8 cellular contexts compared by ENCODE assay signal in genomic region chr20:53949319-53949839, GRCh38.
DNase-seq lines count a peak whose midpoint lies in the region; ATAC-seq and TF ChIP-seq lines count a peak whose summit lies in the region.

No MANE protein-coding gene starts in this region.

- H3K27ac ChIP-seq in lower lobe of right lung = no peak overlapping the region

- intact Hi-C loops in lower lobe of right lung (cut with DNase I) = no loop called here

- H3K36me3 ChIP-seq in lower lobe of right lung = no peaks in the 10 kb centered on the region

- H3K27me3 ChIP-seq in lower lobe of right lung (ENCODE audit: low read depth) = no peaks in the 10 kb centered on the region

- peak; percentile 81 for ATAC-seq in HG03175 (IDR thresholded peaks at IDR 0.05; ENCODE audit: unreplicated experiment)
- ATAC-seq in lower lobe of right lung = peak; percentile 79 to 83

- peaks cover 13% of the 10 kb centered on the region for H3K4me1 ChIP-seq in lower lobe of right lung

- peak; percentile 94 for DNase-seq in SW480 (ENCODE audit: low spot score)
- peak; percentile 21 for DNase-seq in activated naive CD8-positive, alpha-beta T cell treated with anti-CD3 and anti-CD28 coated beads, Interleukin-2, amount 50 U/mL, for 16 hours (ENCODE audit: low read depth, low spot score)
- DNase-seq in lower lobe of right lung = peak; percentile 60
- DNase-seq in stimulated activated CD8-positive, alpha-beta memory T cell treated with anti-CD3 and anti-CD28 coated beads, Interleukin-7, amount 100 ng/mL, for 4 hours (ENCODE audit: low read depth in 2 of 2) = peak; percentile 71 to 74
- no peak for DNase-seq in occipital lobe (lab: John Stamatoyannopoulos, UW)
- DNase-seq in cortex of kidney (lab: John Stamatoyannopoulos, UW) = no peak

- H3K4me3 ChIP-seq in lower lobe of right lung = no peak overlapping the region

- peak; percentile 27 for TF ChIP-seq POLR2A in GM19193 (IDR thresholded peaks at IDR 0.05; ENCODE audit: extremely low read depth, insufficient read depth, insufficient read length)

- no peak for TF ChIP-seq CTCF in lower lobe of right lung (IDR thresholded peaks at IDR 0.05)

- peaks cover 6% of the 10 kb centered on the region for H3K9me3 ChIP-seq in lower lobe of right lung

Comparison
In these comparisons a context has a peak if more than half of its experiments do, and no peak if none do; other contexts are left out.
1. DNase-seq: peak in SW480 (single experiment), activated naive CD8-positive, alpha-beta T cell treated with anti-CD3 and anti-CD28 coated beads, Interleukin-2, amount 50 U/mL, for 16 hours (single experiment), lower lobe of right lung (single experiment) and stimulated activated CD8-positive, alpha-beta memory T cell treated with anti-CD3 and anti-CD28 coated beads, Interleukin-7, amount 100 ng/mL, for 4 hours (2 of 2); none in occipital lobe (single experiment) and cortex of kidney (single experiment).